Comparison of ENCODE assay signal across 22 cellular contexts in the genomic region with DNA sequence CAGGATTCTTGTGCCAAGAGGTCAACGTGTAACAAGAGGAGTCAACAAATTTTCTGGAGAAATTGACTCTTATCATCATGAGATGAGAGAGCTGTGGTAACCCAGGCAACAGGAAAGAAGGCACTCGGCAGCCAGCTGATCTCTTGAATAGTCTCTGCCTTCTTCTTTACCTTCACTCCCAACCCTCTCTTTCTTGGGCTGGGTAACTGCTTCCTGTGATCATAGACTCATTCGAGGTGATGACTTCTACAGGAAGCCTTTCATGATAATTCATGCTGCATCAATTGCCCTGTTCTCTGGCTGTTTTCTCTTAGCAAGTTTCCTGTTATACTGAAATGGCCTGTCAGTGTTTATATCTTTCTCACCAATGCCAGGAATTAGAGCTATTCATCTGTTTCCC.
"Had no signal": no experiment of that assay in that cellular context is flagged by ENCODE, and none has a peak within 500 bp of the region (broad histone marks: within the 10 kb centered on the region; RNA-seq: fewer than 3 reads in every experiment).

No MANE protein-coding gene starts in this region.

- H3K9me3 Mint-ChIP-seq: nephron progenitor cell had no signal

- H3K27me3 Mint-ChIP-seq: progenitor cell of endocrine pancreas; stimulated activated memory B cell treated with anti-CD40 and anti-IgM and Interleukin-4, amounts not matched to agents 10 μg/mL and 1 μg/mL and 100 μg/mL, for 72 hours; stimulated activated naive CD8-positive, alpha-beta T cell treated with anti-CD3 and anti-CD28 coated beads, Interleukin-15, amount 100 ng/mL, for 72 hours; type B pancreatic cell had no signal

- H3K4me1 Mint-ChIP-seq: immature natural killer cell; natural killer cell; nephron progenitor cell; stimulated activated memory B cell treated with anti-CD40 and anti-IgM and Interleukin-4, amounts not matched to agents 10 μg/mL and 1 μg/mL and 100 μg/mL, for 72 hours; stimulated activated naive CD8-positive, alpha-beta T cell treated with anti-CD3 and anti-CD28 coated beads, Interleukin-15, amount 100 ng/mL, for 72 hours had no signal

- ATAC-seq: mucosa of descending colon; natural killer cell; right lobe of liver; stimulated activated memory B cell treated with anti-CD40 and anti-IgM and Interleukin-4, amounts not matched to agents 10 μg/mL and 1 μg/mL and 100 μg/mL, for 72 hours; stimulated activated naive CD8-positive, alpha-beta T cell treated with anti-CD3 and anti-CD28 coated beads, Interleukin-15, amount 100 ng/mL, for 72 hours had no signal

- H3K27ac Mint-ChIP-seq: immature natural killer cell; natural killer cell; nephron progenitor cell; neural progenitor cell; progenitor cell of endocrine pancreas; stimulated activated memory B cell treated with anti-CD40 and anti-IgM and Interleukin-4, amounts not matched to agents 10 μg/mL and 1 μg/mL and 100 μg/mL, for 72 hours; stimulated activated naive CD8-positive, alpha-beta T cell treated with anti-CD3 and anti-CD28 coated beads, Interleukin-15, amount 100 ng/mL, for 72 hours; type B pancreatic cell had no signal

- DNase-seq: hypothalamus; immature natural killer cell; kidney; left ventricle myocardium inferior; midbrain; mucosa of descending colon; natural killer cell; nephron progenitor cell; occipital lobe; right lobe of liver; stimulated activated CD4-positive, alpha-beta T cell treated with anti-CD3 and anti-CD28 coated beads, Interleukin-1b, Interleukin-23, amount 100 ng/mL, for 48 hours; stimulated activated CD4-positive, alpha-beta T cell treated with anti-CD3 and anti-CD28 coated beads, Interleukin-2, amount 100 ng/mL, for 48 hours; stimulated activated CD4-positive, alpha-beta T cell treated with anti-CD3 and anti-CD28 coated beads, Interleukin-4, amount 100 ng/mL, for 4 hours; stimulated activated CD8-positive, alpha-beta memory T cell treated with anti-CD3 and anti-CD28 coated beads, Interleukin-4, amount 100 ng/mL, for 48 hours; stimulated activated naive CD4-positive, alpha-beta T cell treated with Interleukin-2 at 50 U/mL for 16 hours; stimulated activated naive CD8-positive, alpha-beta T cell treated with anti-CD3 and anti-CD28 coated beads, Interleukin-15, amount 100 ng/mL, for 72 hours; substantia nigra; uterus had no signal

- H3K36me3 Mint-ChIP-seq: immature natural killer cell; natural killer cell; neural progenitor cell; stimulated activated memory B cell treated with anti-CD40 and anti-IgM and Interleukin-4, amounts not matched to agents 10 μg/mL and 1 μg/mL and 100 μg/mL, for 72 hours; type B pancreatic cell had no signal

- H3K4me3 Mint-ChIP-seq: immature natural killer cell; natural killer cell; nephron progenitor cell; neural progenitor cell; stimulated activated memory B cell treated with anti-CD40 and anti-IgM and Interleukin-4, amounts not matched to agents 10 μg/mL and 1 μg/mL and 100 μg/mL, for 72 hours; stimulated activated naive CD8-positive, alpha-beta T cell treated with anti-CD3 and anti-CD28 coated beads, Interleukin-15, amount 100 ng/mL, for 72 hours; type B pancreatic cell had no signal
